ENCODE assay signal across 9 cellular contexts in the genomic region with DNA sequence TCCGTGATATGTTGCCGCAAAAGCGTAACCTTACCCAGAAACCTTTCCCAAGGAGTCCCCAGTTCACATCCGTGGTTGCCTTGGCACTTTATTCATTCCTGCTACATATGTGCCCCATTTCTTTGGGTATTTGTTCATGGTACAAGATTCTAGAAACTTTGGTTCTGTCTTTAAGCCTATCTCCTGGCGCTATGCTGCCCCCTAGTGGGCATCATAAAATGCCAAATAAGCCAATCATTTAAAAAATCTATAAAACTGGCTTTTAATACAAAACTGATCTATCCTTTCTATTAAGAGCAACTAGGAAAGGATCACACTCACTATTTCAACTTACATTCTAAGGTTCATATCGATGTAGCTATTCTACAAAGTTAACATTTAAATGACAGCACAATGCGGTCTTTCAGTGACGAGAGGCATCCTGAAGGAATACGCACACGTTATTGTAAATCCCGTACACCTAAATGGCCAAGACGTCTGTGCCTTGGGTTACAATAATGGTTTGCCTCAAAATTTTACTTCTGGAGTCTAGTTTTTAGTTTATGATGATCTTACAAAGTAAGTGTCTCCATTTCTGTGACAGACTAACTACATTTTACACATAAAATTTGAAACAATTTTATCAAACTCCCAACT. TPM values are rescaled to one million over a fixed set of nuclear protein-coding genes. Genes with fewer than 3 reads are reported as not detected.
A peak's percentile ranks its signal among the peaks of the same experiment; 100 is the strongest.
DNase-seq lines count a peak whose midpoint lies in the region; ATAC-seq and TF ChIP-seq lines count a peak whose summit lies in the region.
"Had no signal": no experiment of that assay in that cellular context is flagged by ENCODE, and none has a peak within 500 bp of the region (broad histone marks: within the 10 kb centered on the region; RNA-seq: fewer than 3 reads in every experiment).

No MANE protein-coding gene starts in this region.

- no peaks in the 10 kb centered on the region for H4K20me1 ChIP-seq in Loucy (ENCODE audit: insufficient read depth, low read length, poor library complexity, severe bottlenecking)
- H4K20me1 ChIP-seq: BLaER1 had no signal

- H3K36me3 ChIP-seq in Loucy (ENCODE audit: insufficient read depth, low read length) (no peaks in the 10 kb centered on the region), colonic mucosa (no peaks in the 10 kb centered on the region)
- H3K36me3 ChIP-seq: BLaER1 had no signal

- H3K36me3 Mint-ChIP-seq in activated B cell treated with CpG ODN at 0.5 μM for 24 hours (ENCODE audit: low read depth): no peaks in the 10 kb centered on the region
- no peaks in the 10 kb centered on the region for H3K36me3 Mint-ChIP-seq in mesothelial cell of epicardium
- H3K36me3 Mint-ChIP-seq in stimulated activated naive B cell treated with anti-CD40 and anti-IgM and Interleukin-4, amounts not matched to agents 10 μg/mL and 1 μg/mL and 100 μg/mL, for 72 hours: no peaks in the 10 kb centered on the region

- H3K4me2 ChIP-seq in Loucy (ENCODE audit: low read depth, low read length, poor library complexity, severe bottlenecking): no peak overlapping the region
- H3K4me2 ChIP-seq: BLaER1 had no signal

- DNase-seq in DMS79 treated with DMSO at 0.1 percent for 48 hours (lab: John Stamatoyannopoulos, UW) (peak; percentile 20), DMS79 (lab: John Stamatoyannopoulos, UW) (no peak), activated B cell treated with CpG ODN at 0.5 μM for 24 hours (no peak), colonic mucosa (peak; percentile 67), mesothelial cell of epicardium (ENCODE audit: low spot score in 2 of 2, unreplicated experiment in 2 of 2) (peak in 1 of 2 experiments; percentile 69)
- DNase-seq in stimulated activated naive B cell treated with anti-CD40 and anti-IgM and Interleukin-4, amounts not matched to agents 10 μg/mL and 1 μg/mL and 100 μg/mL, for 72 hours: peak; percentile 11

- H3K9me3 Mint-ChIP-seq in activated B cell treated with CpG ODN at 0.5 μM for 24 hours: no peaks in the 10 kb centered on the region
- no peaks in the 10 kb centered on the region for H3K9me3 Mint-ChIP-seq in mesothelial cell of epicardium
- H3K9me3 Mint-ChIP-seq in stimulated activated naive B cell treated with anti-CD40 and anti-IgM and Interleukin-4, amounts not matched to agents 10 μg/mL and 1 μg/mL and 100 μg/mL, for 72 hours: no peaks in the 10 kb centered on the region

- H3K4me3 Mint-ChIP-seq in activated B cell treated with CpG ODN at 0.5 μM for 24 hours (no peak overlapping the region), mesothelial cell of epicardium (no peak overlapping the region)
- no peak overlapping the region for H3K4me3 Mint-ChIP-seq in stimulated activated naive B cell treated with anti-CD40 and anti-IgM and Interleukin-4, amounts not matched to agents 10 μg/mL and 1 μg/mL and 100 μg/mL, for 72 hours

- no peaks in the 10 kb centered on the region for H3K79me2 ChIP-seq in Loucy (ENCODE audit: insufficient read depth, low read length)

- intact Hi-C loops in activated B cell treated with CpG ODN at 0.5 μM for 24 hours (cut with micrococcal nuclease) (loop anchor here (1.0 to 10.0 kb wide), 4 partner anchors 233 to 771 kb away; no protein-coding TSS in a partner anchor), colonic mucosa (cut with DNase I) (no loop called here)

- ATAC-seq in activated B cell treated with CpG ODN at 0.5 μM for 24 hours (ENCODE audit: low read depth) (no peak), GM21619 (IDR thresholded peaks at IDR 0.05; ENCODE audit: unreplicated experiment) (no peak)
- ATAC-seq in stimulated activated naive B cell treated with anti-CD40 and anti-IgM and Interleukin-4, amounts not matched to agents 10 μg/mL and 1 μg/mL and 100 μg/mL, for 72 hours (replicated peaks): no peak

- no peaks in the 10 kb centered on the region for H3F3A ChIP-seq in Loucy (ENCODE audit: low read depth)

- TF ChIP-seq CTCF in Loucy (conservative IDR thresholded peaks at IDR 0.05; ENCODE audit: low read length): peak; percentile 98
- peak; percentile 92 for TF ChIP-seq CTCF in activated B cell treated with CpG ODN at 0.5 μM for 24 hours (IDR thresholded peaks at IDR 0.05)
- peak; percentile 83 for TF ChIP-seq CTCF in colonic mucosa (IDR thresholded peaks at IDR 0.05)
- peak; percentile 95 for TF ChIP-seq CTCF in mesothelial cell of epicardium (IDR thresholded peaks at IDR 0.05; ENCODE audit: unreplicated experiment)

- peaks cover 10% of the 10 kb centered on the region for H3K27me3 Mint-ChIP-seq in activated B cell treated with CpG ODN at 0.5 μM for 24 hours
- peaks cover 12% of the 10 kb centered on the region for H3K27me3 Mint-ChIP-seq in mesothelial cell of epicardium (ENCODE audit: low read depth)
- H3K27me3 Mint-ChIP-seq in stimulated activated naive B cell treated with anti-CD40 and anti-IgM and Interleukin-4, amounts not matched to agents 10 μg/mL and 1 μg/mL and 100 μg/mL, for 72 hours: peaks cover 0 to 4% of the 10 kb centered on the region in 2 donors

- POLR2A ChIA-PET in activated B cell treated with CpG ODN at 0.5 μM for 24 hours (lab: Charles Lee): no interaction called here

- H3K27ac Mint-ChIP-seq in activated B cell treated with CpG ODN at 0.5 μM for 24 hours (no peak overlapping the region), mesothelial cell of epicardium (no peak overlapping the region)
- H3K27ac Mint-ChIP-seq in stimulated activated naive B cell treated with anti-CD40 and anti-IgM and Interleukin-4, amounts not matched to agents 10 μg/mL and 1 μg/mL and 100 μg/mL, for 72 hours: no peak overlapping the region

- no peaks in the 10 kb centered on the region for H3K9me2 ChIP-seq in Loucy (replicated peaks; ENCODE audit: low read depth, low read length)

- H3K27me3 ChIP-seq in Loucy (ENCODE audit: insufficient read depth, low read length, poor library complexity, severe bottlenecking): no peaks in the 10 kb centered on the region
- no peaks in the 10 kb centered on the region for H3K27me3 ChIP-seq in colonic mucosa
- H3K27me3 ChIP-seq: BLaER1 had no signal

- H3K4me3 ChIP-seq in Loucy (ENCODE audit: low read length, poor library complexity, severe bottlenecking): no peak overlapping the region
- H3K4me3 ChIP-seq in colonic mucosa: no peak overlapping the region
- H3K4me3 ChIP-seq: BLaER1 had no signal

- no peak overlapping the region for H2AFZ ChIP-seq in Loucy (ENCODE audit: low read length)

- no peak overlapping the region for H3K27ac ChIP-seq in colonic mucosa
- H3K27ac ChIP-seq: BLaER1 had no signal

- CTCF ChIA-PET in activated B cell treated with CpG ODN at 0.5 μM for 24 hours (lab: Charles Lee): interaction anchor here (1.1 kb wide), 1 partner anchor 11 kb away, joined by 4 read pairs; no protein-coding TSS in a partner anchor

- no peak overlapping the region for H3K9ac ChIP-seq in Loucy (ENCODE audit: low read depth, low read length, poor library complexity, severe bottlenecking)
- no peak overlapping the region for H3K9ac ChIP-seq in colonic mucosa (ENCODE audit: low read depth in 2 of 2, low read length in 2 of 2)
- H3K9ac ChIP-seq: BLaER1 had no signal

- H3K4me1 ChIP-seq in Loucy (ENCODE audit: insufficient read depth, low read length, poor library complexity, severe bottlenecking): no peaks in the 10 kb centered on the region
- H3K4me1 ChIP-seq in colonic mucosa: no peaks in the 10 kb centered on the region

- H3K4me1 Mint-ChIP-seq in activated B cell treated with CpG ODN at 0.5 μM for 24 hours (no peaks in the 10 kb centered on the region), mesothelial cell of epicardium (no peaks in the 10 kb centered on the region)
- no peaks in the 10 kb centered on the region for H3K4me1 Mint-ChIP-seq in stimulated activated naive B cell treated with anti-CD40 and anti-IgM and Interleukin-4, amounts not matched to agents 10 μg/mL and 1 μg/mL and 100 μg/mL, for 72 hours

- H3K9me3 ChIP-seq in Loucy (ENCODE audit: insufficient read depth, low read depth, low read length) (no peaks in the 10 kb centered on the region), colonic mucosa (no peaks in the 10 kb centered on the region)
- H3K9me3 ChIP-seq: BLaER1 had no signal

RNA-seq across cellular contexts. Expression of gene PIWIL3, which starts 16.2 kb away (rescaled TPM):
- total RNA-seq in activated B cell treated with CpG ODN at 0.5 μM for 24 hours (not detected in 2 replicates), colonic mucosa (not detected), mesothelial cell of epicardium (not detected in 3 replicates)

RNA-seq across cellular contexts. Expression of gene SGSM1, which starts 47.7 kb away (rescaled TPM):
- total RNA-seq in activated B cell treated with CpG ODN at 0.5 μM for 24 hours: 0.05 and 0.09 TPM in 2 replicates
- 1 to 10 TPM; 3.3 to 3.9 TPM for total RNA-seq in colonic mucosa
- 1.1 to 1.7 TPM (median 1.2 TPM) in 3 replicates for total RNA-seq in mesothelial cell of epicardium

Comparison
In these comparisons a context has a peak if more than half of its experiments do, and no peak if none do; other contexts are left out.
1. DNase-seq: peak in DMS79 treated with DMSO at 0.1 percent for 48 hours (single experiment), colonic mucosa (single experiment) and stimulated activated naive B cell treated with anti-CD40 and anti-IgM and Interleukin-4, amounts not matched to agents 10 μg/mL and 1 μg/mL and 100 μg/mL, for 72 hours (single experiment); none in DMS79 (single experiment) and activated B cell treated with CpG ODN at 0.5 μM for 24 hours (single experiment).
2. Peak in every context shown above with its lines, with median percentiles within 50 percentile points of each other: CTCF ChIP-seq.